Comparison of ENCODE assay signal across 8 cellular contexts in genomic region chr14:103593577-103593976, GRCh38. TPM values are rescaled to one million over a fixed set of nuclear protein-coding genes. Genes with fewer than 3 reads are reported as not detected.
A peak's percentile ranks its signal among the peaks of the same experiment; 100 is the strongest.
DNase-seq lines count a peak whose midpoint lies in the region; ATAC-seq, FAIRE-seq and TF ChIP-seq lines count a peak whose summit lies in the region.

No MANE protein-coding gene starts in this region.

- intact Hi-C loops in aorta (cut with DNase I) = no loop called here

- ATAC-seq in GM19467 (IDR thresholded peaks at IDR 0.05; ENCODE audit: unreplicated experiment) (peak; percentile 88), HG03342 (IDR thresholded peaks at IDR 0.05; ENCODE audit: unreplicated experiment) (peak; percentile 92), aorta (ENCODE audit: low FRiP score) (no peak)

- no peaks in the 10 kb centered on the region for H3K36me3 ChIP-seq in aorta (ENCODE audit: control insufficient read depth in 1 of 2, insufficient read depth in 2 of 2, low read length in 1 of 2)

- H3K4me3 ChIP-seq in aorta (ENCODE audit: low read length in 2 of 2) = no peak overlapping the region

- H3K27ac ChIP-seq in epithelial cell of prostate (peak overlapping the region; percentile 80), aorta (ENCODE audit: low read depth in 1 of 2, low read length in 2 of 2) (no peak overlapping the region)

- H3K27me3 ChIP-seq in aorta (ENCODE audit: control insufficient read depth in 1 of 2, insufficient read depth in 2 of 2, low read length in 1 of 2) = no peaks in the 10 kb centered on the region

- WGBS in aorta, 2 donors = 77 to 82% methylated on average over 6 of the region's 6 CpGs

- no peak for FAIRE-seq in D721Med (lab: Jason Lieb, UNC)

- POLR2A ChIA-PET in GM10248 (lab: Yijun Ruan, JAX) = no interaction called here

- TF ChIP-seq CTCF in GM10248 (IDR thresholded peaks at IDR 0.05; ENCODE audit: control extremely low read depth, extremely low read depth, low read depth, missing control alignments) (no peak), D721Med (IDR thresholded peaks at IDR 0.05; ENCODE audit: insufficient read depth, missing control alignments) (no peak)

- DNase-seq in GM10248 (ENCODE audit: extremely low spot score) (peak; percentile 78), epithelial cell of prostate (ENCODE audit: low read depth, low spot score) (no peak), erythroblast (lab: John Stamatoyannopoulos, UW) (no peak), D721Med (ENCODE audit: insufficient read length, low spot score) (no peak), aorta (no peak)
- DNase-seq in stimulated activated CD4-positive, alpha-beta T cell treated with anti-CD3 and anti-CD28 coated beads, Interleukin-15, amount 100 ng/mL, for 24 hours = no peak

- no peaks in the 10 kb centered on the region for H3K9me3 ChIP-seq in aorta (ENCODE audit: control insufficient read depth, low read length)

- no peaks in the 10 kb centered on the region for H3K4me1 ChIP-seq in aorta (ENCODE audit: control insufficient read depth in 1 of 2, insufficient read depth in 2 of 2, low read length in 2 of 2)

- CTCF ChIA-PET in GM10248 (lab: Yijun Ruan, JAX) = interaction anchor here (1.0 to 1.4 kb wide), 2 partner anchors 9 to 215 kb away, joined by 3 to 4 read pairs; no protein-coding TSS in a partner anchor

- no peak for TF ChIP-seq POLR2A in erythroblast (IDR thresholded peaks at IDR 0.05; ENCODE audit: low read length)

RNA-seq across cellular contexts. Expression of gene COA8, which starts 30.8 kb away (rescaled TPM):
- 10 to 100 TPM; 27.6 to 33.3 TPM for total RNA-seq in aorta
- 10 to 100 TPM; 44.2 to 71.7 TPM for polyA plus RNA-seq in aorta

RNA-seq across cellular contexts. Expression of gene BAG5, which starts 31.1 kb away (rescaled TPM):
- total RNA-seq in aorta = 10 to 100 TPM; 30.4 to 30.8 TPM
- 10 to 100 TPM in 1 of 2 donors, 1 to 10 TPM in 1; 9.2 to 14.9 TPM for polyA plus RNA-seq in aorta

RNA-seq across cellular contexts. Expression of gene KLC1, which starts 35.4 kb away (rescaled TPM):
- total RNA-seq in aorta = 100 to 1,000 TPM; 254 to 315 TPM
- 100 to 1,000 TPM in 1 of 2 donors, 10 to 100 TPM in 1; 71.7 to 190 TPM for polyA plus RNA-seq in aorta
